ENCODE assay signal across 14 cellular contexts in the genomic region with DNA sequence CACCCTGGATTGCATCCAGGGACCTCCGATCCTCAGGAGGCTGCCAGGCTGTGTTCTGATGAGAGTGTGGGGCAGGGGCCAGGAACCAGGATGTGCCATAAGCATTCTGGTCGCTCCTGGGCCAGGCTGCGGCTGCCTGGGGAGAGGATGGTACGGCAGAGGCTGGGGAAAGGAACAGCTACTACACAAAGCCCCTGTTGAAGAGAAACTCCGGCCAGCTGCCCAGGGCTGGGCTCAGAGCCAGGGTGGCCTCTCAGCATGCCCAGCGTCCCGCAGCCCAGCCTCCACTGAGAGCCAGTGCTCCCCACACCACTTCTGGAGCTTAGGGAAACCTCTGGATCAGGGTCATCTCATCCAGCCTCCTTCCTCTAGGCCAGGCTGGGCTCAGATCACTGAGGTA. TPM values are rescaled to one million over a fixed set of nuclear protein-coding genes. Genes with fewer than 3 reads are reported as not detected.
DNase-seq lines count a peak whose midpoint lies in the region; TF ChIP-seq lines count a peak whose summit lies in the region.
"Had no signal": no experiment of that assay in that cellular context is flagged by ENCODE, and none has a peak within 500 bp of the region (broad histone marks: within the 10 kb centered on the region; RNA-seq: fewer than 3 reads in every experiment).

No MANE protein-coding gene starts in this region.

- peak in 1 of 2 donors; percentile 57 for TF ChIP-seq EP300 in tibial nerve (IDR thresholded peaks at IDR 0.05)

- H3K4me3 ChIP-seq in dorsolateral prefrontal cortex (peak overlapping the region in 5 of 59 donors; percentile 1 to 13 (median 6)), tibial nerve (no peak overlapping the region)

- no peak for TF ChIP-seq POLR2A in tibial nerve (IDR thresholded peaks at IDR 0.05)

- intact Hi-C loops in dorsolateral prefrontal cortex (cut with DNase I), result no loop called here

- H3K9me3 ChIP-seq in tibial nerve, result no peaks in the 10 kb centered on the region

- H3K27me3 ChIP-seq in dorsolateral prefrontal cortex (no peaks in the 10 kb centered on the region), tibial nerve (no peaks in the 10 kb centered on the region)
- H3K27me3 ChIP-seq: brain microvascular endothelial cell had no signal

- no peaks in the 10 kb centered on the region for H3K36me3 ChIP-seq in tibial nerve
- H3K36me3 ChIP-seq: brain microvascular endothelial cell had no signal

- peak overlapping the region; percentile 45 to 100 (median 98) for H3K27ac ChIP-seq in dorsolateral prefrontal cortex
- peak overlapping the region in 3 of 4 donors; percentile 41 to 84 (median 75) for H3K27ac ChIP-seq in tibial nerve
- H3K27ac ChIP-seq: brain microvascular endothelial cell had no signal

- DNase-seq in DMS53 (lab: John Stamatoyannopoulos, UW) (peak; percentile 43), DMS53 treated with DMSO at 0.1 percent for 48 hours (lab: John Stamatoyannopoulos, UW; ENCODE audit: unreplicated experiment) (no peak), dorsolateral prefrontal cortex (peak; percentile 59 to 97 (median 94)), midbrain (lab: John Stamatoyannopoulos, UW) (peak; percentile 96), tibial nerve (ENCODE audit: low spot score in 2 of 2) (peak in 1 of 2 donors; percentile 21), 8988T (no peak), glomerular visceral epithelial cell (ENCODE audit: extremely low spot score) (no peak), T1000 (lab: John Stamatoyannopoulos, UW) (no peak)
- DNase-seq: activated CD4-positive, alpha-beta T cell treated with anti-CD3 and anti-CD28 coated beads for 4 hours; brain microvascular endothelial cell; H7 had no signal

- TF ChIP-seq CTCF in dorsolateral prefrontal cortex (IDR thresholded peaks at IDR 0.05 in 54 of 56, conservative IDR thresholded peaks at IDR 0.05 in 2 of 56; ENCODE audit: low read depth in 1 of 56, partially characterized antibody in 56 of 56), result peak in 19 of 56 donors; percentile 7 to 54 (median 19)
- no peak for TF ChIP-seq CTCF in tibial nerve (IDR thresholded peaks at IDR 0.05)

- WGBS in tibial nerve, 2 donors, result 19 to 26% methylated on average over 6 to 7 of the region's 7 CpGs

- peaks cover 0 to 76% (median 14%) of the 10 kb centered on the region in 4 donors for H3K4me1 ChIP-seq in tibial nerve

RNA-seq across cellular contexts. Expression of a gene that starts 21.7 kb away (rescaled TPM):
- under 1 TPM in 7 of 120 experiments, not detected in 113; 0.22 to 0.64 (median 0.45) TPM for total RNA-seq in dorsolateral prefrontal cortex
- not detected for total RNA-seq in tibial nerve
- total RNA-seq: A172, H7, HT-29, mononuclear cell had no signal

RNA-seq across cellular contexts. Expression of a gene that starts 58.8 kb away (rescaled TPM):
- total RNA-seq in dorsolateral prefrontal cortex, result 10 to 100 TPM in 119 of 120 experiments, 1 to 10 TPM in 1; 9.9 to 30.3 (median 15.7) TPM
- total RNA-seq in tibial nerve, result 10 to 100 TPM in 1 of 4 donors, 1 to 10 TPM in 3; 5.1 to 14.0 (median 7.0) TPM

Comparison
In these comparisons a context has a peak if more than half of its experiments do, and no peak if none do; other contexts are left out.
1. DNase-seq: peak in DMS53 (single experiment), dorsolateral prefrontal cortex (10 of 10) and midbrain (single experiment); none in DMS53 treated with DMSO at 0.1 percent for 48 hours (single experiment), 8988T (single experiment), glomerular visceral epithelial cell (single experiment) and T1000 (single experiment).